ENCODE assay signal across 15 cellular contexts in genomic region chr16:24754543-24754942, GRCh38. TPM values are rescaled to one million over a fixed set of nuclear protein-coding genes. Genes with fewer than 3 reads are reported as not detected.
DNase-seq lines count a peak whose midpoint lies in the region; ATAC-seq lines count a peak whose summit lies in the region.
"Had no signal": no experiment of that assay in that cellular context is flagged by ENCODE, and none has a peak within 500 bp of the region (broad histone marks: within the 10 kb centered on the region; RNA-seq: fewer than 3 reads in every experiment).

No MANE protein-coding gene starts in this region.

- H3K9me3 Mint-ChIP-seq in activated CD4-positive, alpha-beta memory T cell treated with anti-CD3 and anti-CD28 coated beads for 36 hours = no peaks in the 10 kb centered on the region
- H3K9me3 Mint-ChIP-seq in activated CD4-positive, alpha-beta memory T cell treated with anti-CD3 and anti-CD28 coated beads, Interleukin-2, amount 10 ng/mL, durations not matched to agents 7 days and 5 days = no peaks in the 10 kb centered on the region
- H3K9me3 Mint-ChIP-seq in CD4-positive, CD25-positive, alpha-beta regulatory T cell = no peaks in the 10 kb centered on the region
- H3K9me3 Mint-ChIP-seq in naive B cell = no peaks in the 10 kb centered on the region
- no peaks in the 10 kb centered on the region for H3K9me3 Mint-ChIP-seq in natural killer cell treated with Interleukin-12 subunit alpha and Interleukin-12 subunit beta and Interleukin-15 and Interleukin-18, amount 100 ng/mL, for 72 hours
- H3K9me3 Mint-ChIP-seq: CD4-positive, alpha-beta memory T cell; HFFc6 had no signal

- H3K4me3 Mint-ChIP-seq in activated CD4-positive, alpha-beta memory T cell treated with anti-CD3 and anti-CD28 coated beads for 36 hours = no peak overlapping the region
- no peak overlapping the region for H3K4me3 Mint-ChIP-seq in activated CD4-positive, alpha-beta memory T cell treated with anti-CD3 and anti-CD28 coated beads, Interleukin-2, amount 10 ng/mL, durations not matched to agents 7 days and 5 days
- no peak overlapping the region for H3K4me3 Mint-ChIP-seq in CD4-positive, CD25-positive, alpha-beta regulatory T cell
- H3K4me3 Mint-ChIP-seq in naive B cell = no peak overlapping the region
- H3K4me3 Mint-ChIP-seq in natural killer cell treated with Interleukin-12 subunit alpha and Interleukin-12 subunit beta and Interleukin-15 and Interleukin-18, amount 100 ng/mL, for 72 hours = no peak overlapping the region
- H3K4me3 Mint-ChIP-seq: HFFc6 had no signal

- no peak for DNase-seq in activated CD4-positive, alpha-beta memory T cell treated with anti-CD3 and anti-CD28 coated beads for 36 hours
- DNase-seq in activated CD4-positive, alpha-beta memory T cell treated with anti-CD3 and anti-CD28 coated beads, Interleukin-2, amount 10 ng/mL, durations not matched to agents 7 days and 5 days = no peak
- no peak for DNase-seq in CD4-positive, CD25-positive, alpha-beta regulatory T cell
- DNase-seq in NCI-H2227 treated with DMSO at 0.1 percent for 48 hours (lab: John Stamatoyannopoulos, UW) = peak; percentile 88
- no peak for DNase-seq in naive B cell
- no peak for DNase-seq in natural killer cell treated with Interleukin-12 subunit alpha and Interleukin-12 subunit beta and Interleukin-15 and Interleukin-18, amount 100 ng/mL, for 72 hours (ENCODE audit: low spot score)
- no peak for DNase-seq in Right ventricle myocardium superior
- DNase-seq: AML-193; CD4-positive, alpha-beta memory T cell; DMS79 treated with DMSO at 0.1 percent for 48 hours; HFFc6; NCI-H1048; NCI-H446; SHP77 treated with DMSO at 0.1 percent for 48 hours had no signal

- ATAC-seq in CD4-positive, CD25-positive, alpha-beta regulatory T cell (ENCODE audit: low read depth in 2 of 2) = no peak
- ATAC-seq in naive B cell (ENCODE audit: low read depth in 2 of 2) (no peak), GM21360 (IDR thresholded peaks at IDR 0.05; ENCODE audit: unreplicated experiment) (no peak), Right ventricle myocardium superior (ENCODE audit: poor library complexity) (no peak)
- ATAC-seq in natural killer cell treated with Interleukin-12 subunit alpha and Interleukin-12 subunit beta and Interleukin-15 and Interleukin-18, amount 100 ng/mL, for 72 hours = no peak

- H3K4me1 Mint-ChIP-seq in activated CD4-positive, alpha-beta memory T cell treated with anti-CD3 and anti-CD28 coated beads for 36 hours (ENCODE audit: low read depth) = peaks cover 51% of the 10 kb centered on the region
- H3K4me1 Mint-ChIP-seq in activated CD4-positive, alpha-beta memory T cell treated with anti-CD3 and anti-CD28 coated beads, Interleukin-2, amount 10 ng/mL, durations not matched to agents 7 days and 5 days = peaks cover 19% of the 10 kb centered on the region
- H3K4me1 Mint-ChIP-seq in CD4-positive, CD25-positive, alpha-beta regulatory T cell = peaks cover 41 to 59% (median 48%) of the 10 kb centered on the region in 4 donors
- H3K4me1 Mint-ChIP-seq in naive B cell = peaks cover 34 to 41% (median 41%) of the 10 kb centered on the region in 3 donors
- H3K4me1 Mint-ChIP-seq in natural killer cell treated with Interleukin-12 subunit alpha and Interleukin-12 subunit beta and Interleukin-15 and Interleukin-18, amount 100 ng/mL, for 72 hours (ENCODE audit: low read depth in 2 of 2) = peaks cover 37 to 41% of the 10 kb centered on the region in 2 donors

- H3K36me3 ChIP-seq in CD4-positive, CD25-positive, alpha-beta regulatory T cell (ENCODE audit: control insufficient read depth, insufficient read depth, low read length) = peaks cover 20% of the 10 kb centered on the region

- intact Hi-C loops in activated CD4-positive, alpha-beta memory T cell treated with anti-CD3 and anti-CD28 coated beads for 36 hours (cut with micrococcal nuclease) = no loop called here
- intact Hi-C loops in Right ventricle myocardium superior (cut with DNase I) = no loop called here

- no peaks in the 10 kb centered on the region for H3K27me3 Mint-ChIP-seq in activated CD4-positive, alpha-beta memory T cell treated with anti-CD3 and anti-CD28 coated beads for 36 hours
- H3K27me3 Mint-ChIP-seq in activated CD4-positive, alpha-beta memory T cell treated with anti-CD3 and anti-CD28 coated beads, Interleukin-2, amount 10 ng/mL, durations not matched to agents 7 days and 5 days = no peaks in the 10 kb centered on the region
- H3K27me3 Mint-ChIP-seq in CD4-positive, CD25-positive, alpha-beta regulatory T cell = no peaks in the 10 kb centered on the region
- H3K27me3 Mint-ChIP-seq in naive B cell = no peaks in the 10 kb centered on the region
- no peaks in the 10 kb centered on the region for H3K27me3 Mint-ChIP-seq in natural killer cell treated with Interleukin-12 subunit alpha and Interleukin-12 subunit beta and Interleukin-15 and Interleukin-18, amount 100 ng/mL, for 72 hours
- H3K27me3 Mint-ChIP-seq: CD4-positive, alpha-beta memory T cell had no signal

- CTCF ChIA-PET in activated CD4-positive, alpha-beta memory T cell treated with anti-CD3 and anti-CD28 coated beads for 36 hours (lab: Charles Lee) = no interaction called here
- CTCF ChIA-PET in activated CD4-positive, alpha-beta memory T cell treated with anti-CD3 and anti-CD28 coated beads, Interleukin-2, amount 10 ng/mL, durations not matched to agents 7 days and 5 days (lab: Charles Lee) = interaction anchor here (1.1 to 1.3 kb wide), 2 partner anchors 12 to 15 kb away, joined by 3 to 4 read pairs; no protein-coding TSS in a partner anchor

- no peaks in the 10 kb centered on the region for H3K9me3 ChIP-seq in CD4-positive, CD25-positive, alpha-beta regulatory T cell (ENCODE audit: control insufficient read depth in 2 of 2, low read length in 2 of 2)

- peak overlapping the region; percentile 52 for H3K27ac Mint-ChIP-seq in activated CD4-positive, alpha-beta memory T cell treated with anti-CD3 and anti-CD28 coated beads for 36 hours
- H3K27ac Mint-ChIP-seq in activated CD4-positive, alpha-beta memory T cell treated with anti-CD3 and anti-CD28 coated beads, Interleukin-2, amount 10 ng/mL, durations not matched to agents 7 days and 5 days = no peak overlapping the region
- peak overlapping the region in 2 of 3 donors; percentile 22 to 52 for H3K27ac Mint-ChIP-seq in CD4-positive, CD25-positive, alpha-beta regulatory T cell
- H3K27ac Mint-ChIP-seq in naive B cell = peak overlapping the region in 4 of 6 donors; percentile 17 to 53 (median 32)
- H3K27ac Mint-ChIP-seq in natural killer cell treated with Interleukin-12 subunit alpha and Interleukin-12 subunit beta and Interleukin-15 and Interleukin-18, amount 100 ng/mL, for 72 hours = peak overlapping the region in 1 of 2 donors; percentile 1
- H3K27ac Mint-ChIP-seq: HFFc6 had no signal

- H3K36me3 Mint-ChIP-seq in activated CD4-positive, alpha-beta memory T cell treated with anti-CD3 and anti-CD28 coated beads for 36 hours = peaks cover 4% of the 10 kb centered on the region
- H3K36me3 Mint-ChIP-seq in activated CD4-positive, alpha-beta memory T cell treated with anti-CD3 and anti-CD28 coated beads, Interleukin-2, amount 10 ng/mL, durations not matched to agents 7 days and 5 days (ENCODE audit: low read depth) = peaks cover 11% of the 10 kb centered on the region
- peaks cover 11% of the 10 kb centered on the region for H3K36me3 Mint-ChIP-seq in CD4-positive, CD25-positive, alpha-beta regulatory T cell
- no peaks in the 10 kb centered on the region for H3K36me3 Mint-ChIP-seq in naive B cell
- no peaks in the 10 kb centered on the region for H3K36me3 Mint-ChIP-seq in natural killer cell treated with Interleukin-12 subunit alpha and Interleukin-12 subunit beta and Interleukin-15 and Interleukin-18, amount 100 ng/mL, for 72 hours

- POLR2A ChIA-PET in activated CD4-positive, alpha-beta memory T cell treated with anti-CD3 and anti-CD28 coated beads for 36 hours (lab: Charles Lee) = no interaction called here
- POLR2A ChIA-PET in activated CD4-positive, alpha-beta memory T cell treated with anti-CD3 and anti-CD28 coated beads, Interleukin-2, amount 10 ng/mL, durations not matched to agents 7 days and 5 days (lab: Charles Lee) = no interaction called here

- no peak overlapping the region for H3K27ac ChIP-seq in CD4-positive, CD25-positive, alpha-beta regulatory T cell (ENCODE audit: insufficient read depth, low read length, poor library complexity, severe bottlenecking)

- H3K4me1 ChIP-seq in CD4-positive, CD25-positive, alpha-beta regulatory T cell (ENCODE audit: control insufficient read depth, insufficient read depth, low read length, poor library complexity, severe bottlenecking) = peaks cover 8% of the 10 kb centered on the region

- no peaks in the 10 kb centered on the region for H3K27me3 ChIP-seq in CD4-positive, CD25-positive, alpha-beta regulatory T cell (ENCODE audit: control insufficient read depth, insufficient read depth, low read length)

- no peak overlapping the region for H3K4me3 ChIP-seq in CD4-positive, CD25-positive, alpha-beta regulatory T cell (ENCODE audit: low read depth, low read length)

RNA-seq across cellular contexts. Expression of gene TNRC6A, which starts 25.1 kb away (rescaled TPM):
- total RNA-seq in activated CD4-positive, alpha-beta memory T cell treated with anti-CD3 and anti-CD28 coated beads for 36 hours = 10 to 100 TPM; 31.7 to 36.3 TPM
- total RNA-seq in activated CD4-positive, alpha-beta memory T cell treated with anti-CD3 and anti-CD28 coated beads, Interleukin-2, amount 10 ng/mL, durations not matched to agents 7 days and 5 days = 10 to 100 TPM; 37.4 to 37.8 TPM
- total RNA-seq in CD4-positive, CD25-positive, alpha-beta regulatory T cell = 89.0 TPM
- polyA plus RNA-seq in CD4-positive, CD25-positive, alpha-beta regulatory T cell = 10 to 100 TPM in 2 of 4 donors, 1 to 10 TPM in 2; 7.2 to 14.4 (median 9.0) TPM
- 10 to 100 TPM in 4 of 6 donors, 1 to 10 TPM in 2; 1.9 to 23.1 (median 13.1) TPM for polyA plus RNA-seq in naive B cell (ENCODE audit: low read depth in 6 of 6)
- total RNA-seq in natural killer cell treated with Interleukin-12 subunit alpha and Interleukin-12 subunit beta and Interleukin-15 and Interleukin-18, amount 100 ng/mL, for 72 hours = 10 to 100 TPM; 44.2 to 82.4 TPM
- total RNA-seq in Right ventricle myocardium superior = 35.6 TPM
